In the genomic region with DNA sequence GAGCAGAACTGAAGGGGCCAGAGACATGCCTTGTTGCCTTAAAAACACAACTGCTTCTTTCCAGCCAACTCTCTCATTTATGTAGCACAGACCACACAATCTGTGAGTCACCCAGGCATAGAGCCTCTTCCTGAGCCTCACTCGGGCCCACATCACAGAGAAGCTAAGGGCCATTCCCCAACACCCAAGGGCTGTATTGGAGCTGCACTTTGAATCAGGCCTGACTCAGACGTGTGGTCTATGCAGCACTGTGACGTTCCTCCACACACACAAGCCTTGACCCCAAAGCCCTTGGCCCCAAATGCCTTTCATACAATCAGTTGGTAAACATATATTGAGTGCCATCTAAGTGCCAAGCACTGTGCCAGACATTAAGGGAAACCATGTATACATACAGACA, we compare ENCODE assay signal across 10 cellular contexts.
DNase-seq lines count a peak whose midpoint lies in the region; ATAC-seq and TF ChIP-seq lines count a peak whose summit lies in the region.
"Had no signal": no experiment of that assay in that cellular context is flagged by ENCODE, and none has a peak within 500 bp of the region (broad histone marks: within the 10 kb centered on the region; RNA-seq: fewer than 3 reads in every experiment).

No MANE protein-coding gene starts in this region.

- H3K36me3 ChIP-seq in osteoblast (ENCODE audit: insufficient read depth, low read length) (no peaks in the 10 kb centered on the region), SJCRH30 (no peaks in the 10 kb centered on the region), Caco-2 (ENCODE audit: control insufficient read depth, insufficient read depth, low read length) (no peaks in the 10 kb centered on the region)

- no peak overlapping the region for H3K4me3 Mint-ChIP-seq in Caco-2 (ENCODE audit: unreplicated experiment)

- H3K79me2 ChIP-seq in osteoblast (ENCODE audit: insufficient read depth, low read length), result no peaks in the 10 kb centered on the region

- peak; percentile 69 for DNase-seq in H4 (ENCODE audit: low spot score)
- peak; percentile 96 for DNase-seq in RPMI7951 (ENCODE audit: low read depth)
- peak; percentile 86 for DNase-seq in osteoblast (ENCODE audit: insufficient read length, low spot score, missing footprints)
- DNase-seq in SJCRH30, result no peak
- no peak for DNase-seq in dermis blood vessel endothelial cell
- DNase-seq in Caco-2, result no peak
- DNase-seq: testis had no signal

- H3K27me3 ChIP-seq in osteoblast (ENCODE audit: insufficient read depth, low read length), result no peaks in the 10 kb centered on the region
- H3K27me3 ChIP-seq in SJCRH30, result no peaks in the 10 kb centered on the region
- H3K27me3 ChIP-seq in Caco-2 (replicated peaks; ENCODE audit: control insufficient read depth, insufficient read depth, low read length), result no peaks in the 10 kb centered on the region
- H3K27me3 ChIP-seq: testis had no signal

- no peak for TF ChIP-seq CTCF in osteoblast (IDR thresholded peaks at IDR 0.05; ENCODE audit: extremely low read depth, low read depth, low read length)
- no peak for TF ChIP-seq CTCF in Caco-2 (IDR thresholded peaks at IDR 0.05; ENCODE audit: insufficient read depth in 1 of 2, low read depth in 1 of 2, low read length in 1 of 2, severe bottlenecking in 1 of 2, unreplicated experiment in 1 of 2)

- peak; percentile 71 for ATAC-seq in GM18858 (IDR thresholded peaks at IDR 0.05; ENCODE audit: unreplicated experiment)
- no peak for ATAC-seq in HG02840 (IDR thresholded peaks at IDR 0.05; ENCODE audit: low FRiP score, unreplicated experiment)
- ATAC-seq: K562 had no signal

- H3K27ac ChIP-seq in osteoblast (ENCODE audit: low read depth, low read length) (peak overlapping the region; percentile 72), SJCRH30 (no peak overlapping the region)
- H3K27ac ChIP-seq: testis had no signal

- CTCF ChIA-PET in Caco-2 (lab: Charles Lee), result no interaction called here

- peak overlapping the region; percentile 76 for H2AFZ ChIP-seq in osteoblast (ENCODE audit: low read length)

- H3K9me3 Mint-ChIP-seq in Caco-2 (ENCODE audit: unreplicated experiment), result peaks cover 27% of the 10 kb centered on the region

- POLR2A ChIA-PET in Caco-2 (lab: Charles Lee), result no interaction called here

- H3K9me3 ChIP-seq in osteoblast (ENCODE audit: low read depth, low read length) (no peaks in the 10 kb centered on the region), SJCRH30 (replicated peaks) (no peaks in the 10 kb centered on the region), Caco-2 (0 out of 2 replicates have a peak, but pooled peaks cover 5% of the 10 kb centered on the region)
- H3K9me3 ChIP-seq: testis had no signal

- H3K27me3 Mint-ChIP-seq in Caco-2 (ENCODE audit: insufficient read depth, unreplicated experiment), result no peaks in the 10 kb centered on the region

- H3K4me1 Mint-ChIP-seq in Caco-2 (ENCODE audit: low read depth, unreplicated experiment), result no peaks in the 10 kb centered on the region

- BruUV-seq in Caco-2 (replicated peaks; lab: Mats Ljungman, UMichigan), result no TSS peak

- H4K20me1 ChIP-seq in osteoblast (ENCODE audit: insufficient read depth, low read length), result no peaks in the 10 kb centered on the region

- intact Hi-C loops in Caco-2 (cut with micrococcal nuclease; ENCODE audit: unreplicated experiment), result no loop called here

- no peak overlapping the region for H3K27ac Mint-ChIP-seq in Caco-2 (ENCODE audit: unreplicated experiment)

- no peaks in the 10 kb centered on the region for H3K36me3 Mint-ChIP-seq in Caco-2 (ENCODE audit: insufficient read depth, unreplicated experiment)

- H3K4me1 ChIP-seq in osteoblast (ENCODE audit: insufficient read depth, low read length) (peaks cover 32% of the 10 kb centered on the region), SJCRH30 (no peaks in the 10 kb centered on the region), Caco-2 (no peaks in the 10 kb centered on the region)

- H3K4me3 ChIP-seq in osteoblast (ENCODE audit: insufficient read depth, low read length), result no peak overlapping the region
- H3K4me3 ChIP-seq in SJCRH30, result no peak overlapping the region
- no peak overlapping the region for H3K4me3 ChIP-seq in Caco-2 (ENCODE audit: low read depth, low read length)
- H3K4me3 ChIP-seq: K562, testis had no signal

- peak overlapping the region; percentile 32 for H3K4me2 ChIP-seq in osteoblast (ENCODE audit: insufficient read depth, low read length)

Comparison
In these comparisons a context has a peak if more than half of its experiments do, and no peak if none do; other contexts are left out.
1. DNase-seq: peak in H4 (single experiment), RPMI7951 (single experiment) and osteoblast (single experiment); none in SJCRH30 (0 of 2), dermis blood vessel endothelial cell (single experiment) and Caco-2 (0 of 2).